14 cellular contexts compared by ENCODE assay signal in the genomic region with DNA sequence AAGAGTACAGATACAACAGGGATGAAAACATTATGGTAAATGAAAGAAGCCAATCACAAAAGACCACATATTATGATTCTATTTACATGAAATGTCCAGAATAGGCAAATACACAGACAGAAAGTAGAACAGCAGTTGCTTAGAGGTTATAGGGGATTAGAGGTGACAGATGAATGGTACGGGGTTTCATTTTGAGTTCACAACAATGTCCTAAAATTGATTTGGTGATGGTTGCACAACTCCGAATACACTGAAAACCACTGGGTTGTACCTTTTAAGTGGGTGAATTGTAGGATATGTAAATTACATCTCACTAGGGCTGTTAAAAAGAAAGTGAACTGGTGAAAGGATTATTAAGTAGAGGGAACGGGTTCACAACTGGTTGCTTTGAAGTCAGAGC.
DNase-seq lines count a peak whose midpoint lies in the region; ATAC-seq and TF ChIP-seq lines count a peak whose summit lies in the region.
"Had no signal": no experiment of that assay in that cellular context is flagged by ENCODE, and none has a peak within 500 bp of the region (broad histone marks: within the 10 kb centered on the region; RNA-seq: fewer than 3 reads in every experiment).

No MANE protein-coding gene starts in this region.

- POLR2A ChIA-PET in CD4-positive, alpha-beta memory T cell (lab: Charles Lee; ENCODE audit: partially characterized antibody), result no interaction called here

- no peak overlapping the region for H3K27ac ChIP-seq in CD4-positive, alpha-beta memory T cell (ENCODE audit: low read depth, low read length)
- H3K27ac ChIP-seq: coronary artery, lower lobe of right lung, psoas muscle had no signal

- H3K36me3 Mint-ChIP-seq in CD4-positive, alpha-beta memory T cell, result peaks cover 44 to 57% of the 10 kb centered on the region in 2 donors
- H3K36me3 Mint-ChIP-seq in mesothelial cell of epicardium, result peaks cover 26% of the 10 kb centered on the region
- peaks cover 5% of the 10 kb centered on the region; the same call in 1 of the 2 replicates for H3K36me3 Mint-ChIP-seq in HFFc6 (ENCODE audit: low read depth)

- peak; percentile 88 for ATAC-seq in GM18499 (IDR thresholded peaks at IDR 0.05; ENCODE audit: insufficient read depth, unreplicated experiment)
- ATAC-seq in GM19043 (IDR thresholded peaks at IDR 0.05; ENCODE audit: low read depth, unreplicated experiment), result peak; percentile 73
- ATAC-seq in HG02678 (IDR thresholded peaks at IDR 0.05; ENCODE audit: unreplicated experiment), result peak; percentile 70
- ATAC-seq in HG03460 (IDR thresholded peaks at IDR 0.05; ENCODE audit: unreplicated experiment), result peak; percentile 72
- ATAC-seq: psoas muscle had no signal

- intact Hi-C loops in CD4-positive, alpha-beta memory T cell (cut with micrococcal nuclease), result no loop called here

- H3K4me1 ChIP-seq in CD4-positive, alpha-beta memory T cell (ENCODE audit: insufficient read depth, low read length), result no peaks in the 10 kb centered on the region
- H3K4me1 ChIP-seq: lower lobe of right lung had no signal

- no peaks in the 10 kb centered on the region for H3K9me3 ChIP-seq in CD4-positive, alpha-beta memory T cell (ENCODE audit: control insufficient read depth in 1 of 2, low read length in 2 of 2)
- H3K9me3 ChIP-seq: lower lobe of right lung, psoas muscle had no signal

- H3K4me1 Mint-ChIP-seq in CD4-positive, alpha-beta memory T cell, result peaks cover 17 to 43% (median 31%) of the 10 kb centered on the region in 4 donors
- H3K4me1 Mint-ChIP-seq in mesothelial cell of epicardium (no peaks in the 10 kb centered on the region), HFFc6 (ENCODE audit: low read depth) (no peaks in the 10 kb centered on the region)

- H3K4me3 ChIP-seq in CD4-positive, alpha-beta memory T cell (ENCODE audit: low read length in 2 of 2), result no peak overlapping the region
- H3K4me3 ChIP-seq: coronary artery, lower lobe of right lung, psoas muscle had no signal

- no peak for TF ChIP-seq CTCF in mesothelial cell of epicardium (IDR thresholded peaks at IDR 0.05; ENCODE audit: unreplicated experiment)
- TF ChIP-seq CTCF in HFFc6 (IDR thresholded peaks at IDR 0.05), result no peak

- no peak for DNase-seq in CD4-positive, alpha-beta memory T cell
- no peak for DNase-seq in NCI-H187 (lab: John Stamatoyannopoulos, UW)
- DNase-seq in mesothelial cell of epicardium (ENCODE audit: low spot score in 2 of 2, unreplicated experiment in 2 of 2), result no peak
- DNase-seq in HFFc6, result no peak
- DNase-seq: CD8-positive, alpha-beta memory T cell; KG1; lower lobe of right lung; NCI-H524; psoas muscle had no signal

- H3K9me3 Mint-ChIP-seq in CD4-positive, alpha-beta memory T cell, result no peaks in the 10 kb centered on the region
- H3K9me3 Mint-ChIP-seq in mesothelial cell of epicardium (no peaks in the 10 kb centered on the region), HFFc6 (no peaks in the 10 kb centered on the region)
- H3K9me3 Mint-ChIP-seq: CD8-positive, alpha-beta memory T cell had no signal

- no peak overlapping the region for H3K27ac Mint-ChIP-seq in CD4-positive, alpha-beta memory T cell
- no peak overlapping the region for H3K27ac Mint-ChIP-seq in mesothelial cell of epicardium
- H3K27ac Mint-ChIP-seq in HFFc6, result no peak overlapping the region

- H3K36me3 ChIP-seq in CD4-positive, alpha-beta memory T cell (ENCODE audit: insufficient read depth, low read length), result no peaks in the 10 kb centered on the region

- no peak overlapping the region for H3K4me3 Mint-ChIP-seq in CD4-positive, alpha-beta memory T cell
- no peak overlapping the region for H3K4me3 Mint-ChIP-seq in mesothelial cell of epicardium
- H3K4me3 Mint-ChIP-seq in HFFc6, result no peak overlapping the region
- H3K4me3 Mint-ChIP-seq: CD8-positive, alpha-beta memory T cell had no signal

- H3K27me3 ChIP-seq in CD4-positive, alpha-beta memory T cell (ENCODE audit: insufficient read depth, low read length), result no peaks in the 10 kb centered on the region

- H3K27me3 Mint-ChIP-seq in CD4-positive, alpha-beta memory T cell, result no peaks in the 10 kb centered on the region
- H3K27me3 Mint-ChIP-seq in mesothelial cell of epicardium (ENCODE audit: low read depth) (no peaks in the 10 kb centered on the region), HFFc6 (ENCODE audit: insufficient read depth) (no peaks in the 10 kb centered on the region)
- H3K27me3 Mint-ChIP-seq: CD8-positive, alpha-beta memory T cell had no signal

- CTCF ChIA-PET in CD4-positive, alpha-beta memory T cell (lab: Charles Lee; ENCODE audit: partially characterized antibody), result no interaction called here
